In genomic region chr3:104291437-104291851, GRCh38 we compare ENCODE assay signal across 9 cellular contexts.
DNase-seq lines count a peak whose midpoint lies in the region; ATAC-seq and TF ChIP-seq lines count a peak whose summit lies in the region.
"Had no signal": no experiment of that assay in that cellular context is flagged by ENCODE, and none has a peak within 500 bp of the region (broad histone marks: within the 10 kb centered on the region; RNA-seq: fewer than 3 reads in every experiment).

No MANE protein-coding gene starts in this region.

- H3K4me3 ChIP-seq in endodermal cell (ENCODE audit: low read length) (no peak overlapping the region), aorta (ENCODE audit: low read length in 2 of 2) (peak overlapping the region; percentile 20 to 59), transverse colon (no peak overlapping the region)

- 82 to 90% methylated on average over 2 to 3 of the region's 3 CpGs for WGBS in endodermal cell (ENCODE audit: insufficient coverage in 1 of 2, insufficient read length in 1 of 2), 2 experiments
- 20 to 28% methylated on average over 3 of the region's 3 CpGs for WGBS in aorta, 2 donors
- WGBS in transverse colon (ENCODE audit: low coverage in 1 of 2), 2 donors, result 35 to 37% methylated on average over 3 of the region's 3 CpGs

- H3K4me3 Mint-ChIP-seq in endodermal cell, result no peak overlapping the region
- H3K4me3 Mint-ChIP-seq: activated naive CD8-positive, alpha-beta T cell had no signal

- H3K9me3 Mint-ChIP-seq in endodermal cell, result peaks cover 24% of the 10 kb centered on the region

- TF ChIP-seq EP300 in transverse colon (IDR thresholded peaks at IDR 0.05; ENCODE audit: low read depth), result no peak

- H3K36me3 ChIP-seq in endodermal cell (ENCODE audit: control insufficient read depth, insufficient read depth, low read length) (no peaks in the 10 kb centered on the region), aorta (ENCODE audit: control insufficient read depth in 1 of 2, insufficient read depth in 2 of 2, low read length in 1 of 2) (no peaks in the 10 kb centered on the region), transverse colon (no peaks in the 10 kb centered on the region)

- intact Hi-C loops in aorta (cut with DNase I) (no loop called here), transverse colon (cut with DNase I; ENCODE audit: low total_unique reads) (no loop called here)

- TF ChIP-seq CTCF in endodermal cell (conservative IDR thresholded peaks at IDR 0.05) (no peak), transverse colon (IDR thresholded peaks at IDR 0.05) (no peak)

- DNase-seq in ACHN (peak; percentile 9), HT1080 (ENCODE audit: low read depth) (peak; percentile 24), endodermal cell (no peak), aorta (no peak), 8988T (no peak), transverse colon (no peak)
- no peak for DNase-seq in activated CD4-positive, alpha-beta T cell treated with anti-CD3 and anti-CD28 coated beads for 48 hours

- H3K27me3 Mint-ChIP-seq in endodermal cell (ENCODE audit: insufficient read depth), result no peaks in the 10 kb centered on the region
- H3K27me3 Mint-ChIP-seq: activated naive CD8-positive, alpha-beta T cell had no signal

- peaks cover 4% of the 10 kb centered on the region for H3K36me3 Mint-ChIP-seq in endodermal cell (ENCODE audit: low read depth)
- H3K36me3 Mint-ChIP-seq: activated naive CD8-positive, alpha-beta T cell had no signal

- H3K9ac ChIP-seq in endodermal cell (ENCODE audit: extremely low read depth, low read length, poor library complexity, severe bottlenecking), result no peak overlapping the region

- peaks cover 2% of the 10 kb centered on the region for H3K4me1 Mint-ChIP-seq in endodermal cell

- no peak overlapping the region for H3K27ac Mint-ChIP-seq in endodermal cell
- H3K27ac Mint-ChIP-seq: activated naive CD8-positive, alpha-beta T cell had no signal

- H3K27ac ChIP-seq in endodermal cell (ENCODE audit: low read depth, low read length), result peak overlapping the region; percentile 57
- no peak overlapping the region for H3K27ac ChIP-seq in aorta (ENCODE audit: low read depth in 1 of 2, low read length in 2 of 2)
- H3K27ac ChIP-seq in transverse colon, result no peak overlapping the region

- H3K4me1 ChIP-seq in endodermal cell (ENCODE audit: control insufficient read depth, insufficient read depth, low read length), result no peaks in the 10 kb centered on the region
- H3K4me1 ChIP-seq in aorta (ENCODE audit: control insufficient read depth in 1 of 2, insufficient read depth in 2 of 2, low read length in 2 of 2), result no peaks in the 10 kb centered on the region
- peaks cover 0 to 3% (median 0%) of the 10 kb centered on the region in 4 donors for H3K4me1 ChIP-seq in transverse colon

- TF ChIP-seq POLR2A in transverse colon (IDR thresholded peaks at IDR 0.05), result no peak

- H3K27me3 ChIP-seq in endodermal cell (ENCODE audit: control insufficient read depth, insufficient read depth, low read length, poor library complexity, severe bottlenecking) (no peaks in the 10 kb centered on the region), aorta (ENCODE audit: control insufficient read depth in 1 of 2, insufficient read depth in 2 of 2, low read length in 1 of 2) (no peaks in the 10 kb centered on the region), transverse colon (no peaks in the 10 kb centered on the region)

- in situ Hi-C loops in ACHN (cut with HindIII; ENCODE audit: low pct_ligation_motif_present, low pct_unique_long_range_greater_than_20kb, low sequenced_read_pairs) (no loop called here), transverse colon (cut with MboI; ENCODE audit: low pct_ligation_motif_present in 1 of 4, low pct_unique_long_range_greater_than_20kb in 1 of 4, low sequenced_read_pairs in 3 of 4) (no loop called here)

- peak; percentile 81 for ATAC-seq in GM19395 (IDR thresholded peaks at IDR 0.05; ENCODE audit: unreplicated experiment)
- ATAC-seq in aorta (ENCODE audit: low FRiP score), result no peak

- peaks cover 29% of the 10 kb centered on the region for H3K9me3 ChIP-seq in endodermal cell (ENCODE audit: control insufficient read depth, low read length)
- H3K9me3 ChIP-seq in aorta (ENCODE audit: control insufficient read depth, low read length), result no peaks in the 10 kb centered on the region
- peaks cover 4 to 5% of the 10 kb centered on the region in 2 donors for H3K9me3 ChIP-seq in transverse colon

Comparison
In these comparisons a context has a peak if more than half of its experiments do, and no peak if none do; other contexts are left out.
1. DNase-seq: peak in ACHN (single experiment) and HT1080 (single experiment); none in endodermal cell (single experiment), aorta (0 of 2), 8988T (single experiment), activated CD4-positive, alpha-beta T cell treated with anti-CD3 and anti-CD28 coated beads for 48 hours (single experiment) and transverse colon (single experiment).
2. H3K4me3 ChIP-seq: peak in aorta (2 of 2); none in endodermal cell (single experiment) and transverse colon (0 of 4).